ENCODE assay signal across 10 cellular contexts in the genomic region with DNA sequence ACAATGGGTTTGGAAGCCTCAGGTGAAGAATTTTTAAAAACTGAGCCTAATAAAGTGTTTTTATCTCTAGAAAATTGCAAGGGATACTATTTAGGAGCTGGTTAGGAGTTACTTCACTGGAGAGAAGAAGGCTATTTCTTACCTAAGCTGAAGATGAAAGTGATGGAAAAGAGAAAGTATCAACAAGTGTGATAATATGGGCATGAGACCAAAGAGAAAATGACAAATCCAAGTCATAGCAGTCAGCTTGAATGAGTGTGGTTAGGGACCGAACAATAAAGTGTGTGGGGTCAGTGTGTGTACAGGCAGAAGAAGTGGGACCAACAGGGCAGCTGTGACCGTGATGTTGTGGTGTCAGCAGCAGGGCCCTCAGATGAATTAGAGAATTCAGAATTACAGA. TPM values are rescaled to one million over a fixed set of nuclear protein-coding genes. Genes with fewer than 3 reads are reported as not detected.
"Had no signal": no experiment of that assay in that cellular context is flagged by ENCODE, and none has a peak within 500 bp of the region (broad histone marks: within the 10 kb centered on the region; RNA-seq: fewer than 3 reads in every experiment).

No MANE protein-coding gene starts in this region.

- H3K4me2 ChIP-seq: KMS-11 had no signal

- ATAC-seq: HCT116, HepG2 had no signal

- H3K4me3 Mint-ChIP-seq: IgD-negative memory B cell had no signal

- H3K4me1 Mint-ChIP-seq: IgD-negative memory B cell had no signal

- H3K27me3 Mint-ChIP-seq: IgD-negative memory B cell had no signal

- H3K36me3 ChIP-seq: HAP-1 had no signal

- H3K27ac Mint-ChIP-seq: IgD-negative memory B cell had no signal

- H3K9me3 ChIP-seq: HAP-1 had no signal

- DNase-seq: GOT3, H7, KBM-7 had no signal

- H3K27ac ChIP-seq: HL-60, KMS-11 had no signal

- H3K9ac ChIP-seq: KMS-11 had no signal

- H3K4me3 ChIP-seq: HAP-1 had no signal

- H3K36me3 Mint-ChIP-seq: IgD-negative memory B cell had no signal

- H3K4me1 ChIP-seq: HAP-1 had no signal

RNA-seq across cellular contexts. Expression of a gene that starts 24.2 kb away (rescaled TPM):
- total RNA-seq: HepG2, HT1080 had no signal
- polyA plus RNA-seq: HepG2, IgD-negative memory B cell had no signal
